In genomic region chr2:7773362-7773973, GRCh38 we compare ENCODE assay signal across 8 cellular contexts.
A peak's percentile ranks its signal among the peaks of the same experiment; 100 is the strongest.
DNase-seq lines count a peak whose midpoint lies in the region; ATAC-seq and TF ChIP-seq lines count a peak whose summit lies in the region.

No MANE protein-coding gene starts in this region.

- H3K27me3 Mint-ChIP-seq in Calu3 (ENCODE audit: unreplicated experiment), result no peaks in the 10 kb centered on the region
- no peaks in the 10 kb centered on the region for H3K27me3 Mint-ChIP-seq in activated naive CD8-positive, alpha-beta T cell treated with anti-CD3 and anti-CD28 coated beads for 36 hours

- peak overlapping the region; percentile 90 for H3K27ac Mint-ChIP-seq in Calu3 (ENCODE audit: unreplicated experiment)
- H3K27ac Mint-ChIP-seq in activated naive CD8-positive, alpha-beta T cell treated with anti-CD3 and anti-CD28 coated beads for 36 hours, result peak overlapping the region; percentile 67

- peak; percentile 76 for ATAC-seq in GM19463 (IDR thresholded peaks at IDR 0.05; ENCODE audit: unreplicated experiment)
- ATAC-seq in HG03442 (IDR thresholded peaks at IDR 0.05; ENCODE audit: unreplicated experiment), result peak; percentile 75

- peaks cover 5% of the 10 kb centered on the region for H3K9me3 Mint-ChIP-seq in Calu3 (ENCODE audit: low read depth, unreplicated experiment)
- peaks cover 4% of the 10 kb centered on the region for H3K9me3 Mint-ChIP-seq in activated naive CD8-positive, alpha-beta T cell treated with anti-CD3 and anti-CD28 coated beads for 36 hours

- TF ChIP-seq CTCF in Calu3 (IDR thresholded peaks at IDR 0.05; ENCODE audit: unreplicated experiment), result no peak

- no TSS peak for BruUV-seq in Calu3 (replicated peaks; lab: Mats Ljungman, UMichigan)

- intact Hi-C loops in Calu3 (cut with micrococcal nuclease; ENCODE audit: unreplicated experiment), result loop anchor here (1.0 to 2.0 kb wide), 2 partner anchors 52 to 167 kb away; no protein-coding TSS in a partner anchor

- peak; percentile 76 for DNase-seq in Calu3
- peak; percentile 36 for DNase-seq in activated naive CD8-positive, alpha-beta T cell treated with anti-CD3 and anti-CD28 coated beads for 36 hours
- peak in 2 of 3 experiments; percentile 5 to 25 for DNase-seq in stimulated activated CD4-positive, alpha-beta T cell treated with anti-CD3 and anti-CD28 coated beads, TNF-alpha, amount 100 ng/mL, for 24 hours (ENCODE audit: low read depth in 3 of 3)
- DNase-seq in anterior cingulate cortex (lab: John Stamatoyannopoulos, UW), result no peak
- no peak for DNase-seq in dedifferentiated amniotic fluid mesenchymal stem cell (ENCODE audit: extremely low spot score)
- no peak for DNase-seq in NCI-H774 (lab: John Stamatoyannopoulos, UW)

- H3K36me3 Mint-ChIP-seq in Calu3 (ENCODE audit: insufficient read depth, unreplicated experiment), result peaks cover 6% of the 10 kb centered on the region
- H3K36me3 Mint-ChIP-seq in activated naive CD8-positive, alpha-beta T cell treated with anti-CD3 and anti-CD28 coated beads for 36 hours, result peaks cover 2% of the 10 kb centered on the region

- peak overlapping the region; percentile 17 for H3K4me3 Mint-ChIP-seq in Calu3 (ENCODE audit: low read depth, unreplicated experiment)
- no peak overlapping the region for H3K4me3 Mint-ChIP-seq in activated naive CD8-positive, alpha-beta T cell treated with anti-CD3 and anti-CD28 coated beads for 36 hours

- CTCF ChIA-PET in Calu3 (lab: Charles Lee), result interaction anchor here (0.7 to 2.1 kb wide), 6 partner anchors 22 to 372 kb away, joined by 3 to 11 read pairs (median 3); no protein-coding TSS in a partner anchor

- H3K4me1 Mint-ChIP-seq in Calu3 (ENCODE audit: low read depth, unreplicated experiment), result peaks cover 29% of the 10 kb centered on the region
- peaks cover 21% of the 10 kb centered on the region for H3K4me1 Mint-ChIP-seq in activated naive CD8-positive, alpha-beta T cell treated with anti-CD3 and anti-CD28 coated beads for 36 hours

Comparison
In these comparisons a context has a peak if more than half of its experiments do, and no peak if none do; other contexts are left out.
1. DNase-seq: peak in Calu3 (single experiment), activated naive CD8-positive, alpha-beta T cell treated with anti-CD3 and anti-CD28 coated beads for 36 hours (single experiment) and stimulated activated CD4-positive, alpha-beta T cell treated with anti-CD3 and anti-CD28 coated beads, TNF-alpha, amount 100 ng/mL, for 24 hours (2 of 3); none in anterior cingulate cortex (0 of 58), dedifferentiated amniotic fluid mesenchymal stem cell (single experiment) and NCI-H774 (single experiment).